Comparison of ENCODE assay signal across 1 cellular context in the genomic region with DNA sequence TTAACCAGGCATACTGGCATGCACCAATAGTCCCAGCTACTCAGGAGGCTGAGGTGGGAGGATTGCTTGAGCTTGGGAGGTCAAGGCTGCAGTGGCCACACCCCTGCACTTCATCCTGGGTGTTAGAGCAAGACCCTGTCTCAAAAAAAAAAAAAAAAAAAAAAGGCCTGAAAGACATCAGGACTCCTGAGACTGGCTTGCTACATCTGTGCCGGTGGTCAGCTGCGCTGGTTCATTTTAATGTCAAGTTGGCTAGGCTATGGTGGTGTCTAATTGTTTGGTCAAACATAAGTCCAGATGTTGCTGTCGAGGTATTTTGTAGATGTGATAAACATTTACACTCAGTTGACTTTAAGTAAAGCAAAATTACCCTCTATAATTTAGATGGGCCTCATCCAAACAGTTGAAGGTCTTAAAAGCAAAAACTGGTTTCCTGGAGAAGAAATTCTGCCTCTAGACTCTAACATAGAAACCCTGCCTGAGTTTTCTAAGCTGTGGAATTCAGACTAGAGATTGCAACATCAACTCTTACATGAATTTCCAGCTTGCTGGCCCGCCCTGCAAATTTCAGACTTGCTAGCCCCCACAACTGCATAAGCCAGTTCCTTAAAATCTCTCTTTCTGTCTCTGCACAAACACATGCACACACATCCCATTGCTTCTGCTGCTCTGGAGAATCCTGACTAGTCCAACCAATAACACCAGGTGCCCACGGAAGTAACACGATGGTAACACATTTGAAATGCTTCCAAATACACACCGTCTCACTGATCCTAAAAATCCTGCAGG.
A peak's percentile ranks its signal among the peaks of the same experiment; 100 is the strongest.
TF ChIP-seq lines count a peak whose summit lies in the region.

No MANE protein-coding gene starts in this region.

TF ChIP-seq in HepG2, 621 proteins besides CTCF, POLR2A, EP300 and RAD21:
- TF ChIP-seq, protein P1, sequence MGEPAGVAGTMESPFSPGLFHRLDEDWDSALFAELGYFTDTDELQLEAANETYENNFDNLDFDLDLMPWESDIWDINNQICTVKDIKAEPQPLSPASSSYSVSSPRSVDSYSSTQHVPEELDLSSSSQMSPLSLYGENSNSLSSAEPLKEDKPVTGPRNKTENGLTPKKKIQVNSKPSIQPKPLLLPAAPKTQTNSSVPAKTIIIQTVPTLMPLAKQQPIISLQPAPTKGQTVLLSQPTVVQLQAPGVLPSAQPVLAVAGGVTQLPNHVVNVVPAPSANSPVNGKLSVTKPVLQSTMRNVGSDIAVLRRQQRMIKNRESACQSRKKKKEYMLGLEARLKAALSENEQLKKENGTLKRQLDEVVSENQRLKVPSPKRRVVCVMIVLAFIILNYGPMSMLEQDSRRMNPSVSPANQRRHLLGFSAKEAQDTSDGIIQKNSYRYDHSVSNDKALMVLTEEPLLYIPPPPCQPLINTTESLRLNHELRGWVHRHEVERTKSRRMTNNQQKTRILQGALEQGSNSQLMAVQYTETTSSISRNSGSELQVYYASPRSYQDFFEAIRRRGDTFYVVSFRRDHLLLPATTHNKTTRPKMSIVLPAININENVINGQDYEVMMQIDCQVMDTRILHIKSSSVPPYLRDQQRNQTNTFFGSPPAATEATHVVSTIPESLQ (CRISPR knock-in tag; conservative IDR thresholded peaks at IDR 0.05) = no peak
- TF ChIP-seq KLF15 (CRISPR knock-in tag; IDR thresholded peaks at IDR 0.05; ENCODE audit: borderline replicate concordance) = no peak
- 0 out of 2 replicates have a peak, but pooled peaks have one; percentile 42 for TF ChIP-seq CEBPG (CRISPR knock-in tag; IDR thresholded peaks at IDR 0.05)
- TF ChIP-seq, protein P2, sequence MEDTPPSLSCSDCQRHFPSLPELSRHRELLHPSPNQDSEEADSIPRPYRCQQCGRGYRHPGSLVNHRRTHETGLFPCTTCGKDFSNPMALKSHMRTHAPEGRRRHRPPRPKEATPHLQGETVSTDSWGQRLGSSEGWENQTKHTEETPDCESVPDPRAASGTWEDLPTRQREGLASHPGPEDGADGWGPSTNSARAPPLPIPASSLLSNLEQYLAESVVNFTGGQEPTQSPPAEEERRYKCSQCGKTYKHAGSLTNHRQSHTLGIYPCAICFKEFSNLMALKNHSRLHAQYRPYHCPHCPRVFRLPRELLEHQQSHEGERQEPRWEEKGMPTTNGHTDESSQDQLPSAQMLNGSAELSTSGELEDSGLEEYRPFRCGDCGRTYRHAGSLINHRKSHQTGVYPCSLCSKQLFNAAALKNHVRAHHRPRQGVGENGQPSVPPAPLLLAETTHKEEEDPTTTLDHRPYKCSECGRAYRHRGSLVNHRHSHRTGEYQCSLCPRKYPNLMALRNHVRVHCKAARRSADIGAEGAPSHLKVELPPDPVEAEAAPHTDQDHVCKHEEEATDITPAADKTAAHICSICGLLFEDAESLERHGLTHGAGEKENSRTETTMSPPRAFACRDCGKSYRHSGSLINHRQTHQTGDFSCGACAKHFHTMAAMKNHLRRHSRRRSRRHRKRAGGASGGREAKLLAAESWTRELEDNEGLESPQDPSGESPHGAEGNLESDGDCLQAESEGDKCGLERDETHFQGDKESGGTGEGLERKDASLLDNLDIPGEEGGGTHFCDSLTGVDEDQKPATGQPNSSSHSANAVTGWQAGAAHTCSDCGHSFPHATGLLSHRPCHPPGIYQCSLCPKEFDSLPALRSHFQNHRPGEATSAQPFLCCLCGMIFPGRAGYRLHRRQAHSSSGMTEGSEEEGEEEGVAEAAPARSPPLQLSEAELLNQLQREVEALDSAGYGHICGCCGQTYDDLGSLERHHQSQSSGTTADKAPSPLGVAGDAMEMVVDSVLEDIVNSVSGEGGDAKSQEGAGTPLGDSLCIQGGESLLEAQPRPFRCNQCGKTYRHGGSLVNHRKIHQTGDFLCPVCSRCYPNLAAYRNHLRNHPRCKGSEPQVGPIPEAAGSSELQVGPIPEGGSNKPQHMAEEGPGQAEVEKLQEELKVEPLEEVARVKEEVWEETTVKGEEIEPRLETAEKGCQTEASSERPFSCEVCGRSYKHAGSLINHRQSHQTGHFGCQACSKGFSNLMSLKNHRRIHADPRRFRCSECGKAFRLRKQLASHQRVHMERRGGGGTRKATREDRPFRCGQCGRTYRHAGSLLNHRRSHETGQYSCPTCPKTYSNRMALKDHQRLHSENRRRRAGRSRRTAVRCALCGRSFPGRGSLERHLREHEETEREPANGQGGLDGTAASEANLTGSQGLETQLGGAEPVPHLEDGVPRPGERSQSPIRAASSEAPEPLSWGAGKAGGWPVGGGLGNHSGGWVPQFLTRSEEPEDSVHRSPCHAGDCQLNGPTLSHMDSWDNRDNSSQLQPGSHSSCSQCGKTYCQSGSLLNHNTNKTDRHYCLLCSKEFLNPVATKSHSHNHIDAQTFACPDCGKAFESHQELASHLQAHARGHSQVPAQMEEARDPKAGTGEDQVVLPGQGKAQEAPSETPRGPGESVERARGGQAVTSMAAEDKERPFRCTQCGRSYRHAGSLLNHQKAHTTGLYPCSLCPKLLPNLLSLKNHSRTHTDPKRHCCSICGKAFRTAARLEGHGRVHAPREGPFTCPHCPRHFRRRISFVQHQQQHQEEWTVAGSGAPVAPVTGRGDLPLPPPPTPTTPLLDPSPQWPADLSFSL (CRISPR knock-in tag; IDR thresholded peaks at IDR 0.05) = no peak
- TF ChIP-seq, protein P3, sequence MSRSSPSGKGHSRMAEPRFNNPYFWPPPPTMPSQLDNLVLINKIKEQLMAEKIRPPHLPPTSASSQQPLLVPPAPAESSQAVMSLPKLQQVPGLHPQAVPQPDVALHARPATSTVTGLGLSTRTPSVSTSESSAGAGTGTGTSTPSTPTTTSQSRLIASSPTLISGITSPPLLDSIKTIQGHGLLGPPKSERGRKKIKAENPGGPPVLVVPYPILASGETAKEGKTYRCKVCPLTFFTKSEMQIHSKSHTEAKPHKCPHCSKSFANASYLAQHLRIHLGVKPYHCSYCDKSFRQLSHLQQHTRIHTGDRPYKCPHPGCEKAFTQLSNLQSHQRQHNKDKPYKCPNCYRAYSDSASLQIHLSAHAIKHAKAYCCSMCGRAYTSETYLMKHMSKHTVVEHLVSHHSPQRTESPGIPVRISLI (CRISPR knock-in tag; IDR thresholded peaks at IDR 0.05; ENCODE audit: borderline replicate concordance) = no peak
- TF ChIP-seq CEBPB (IDR thresholded peaks at IDR 0.05; ENCODE audit: borderline replicate concordance, low read depth, low read length) = peak; percentile 71; the same call in 1 of the 2 replicates
- no peak for TF ChIP-seq U2AF2 (IDR thresholded peaks at IDR 0.05; ENCODE audit: low read depth, low read length)
